ENCODE assay signal across 8 cellular contexts in genomic region chr2:135741395-135742306, GRCh38.
A peak's percentile ranks its signal among the peaks of the same experiment; 100 is the strongest.
DNase-seq lines count a peak whose midpoint lies in the region; ATAC-seq, FAIRE-seq and TF ChIP-seq lines count a peak whose summit lies in the region.

UBXN4 (plus strand) TSS chr2:135741855; CDS start chr2:135741930, 75 bp downstream.

- H3K4me3 ChIP-seq in AG09309 (ENCODE audit: control insufficient read depth, low read depth, low read length): peak within 1 kb of the TSS; percentile 96

- peak; percentile 95 for DNase-seq in AG09309 (ENCODE audit: low read depth)
- DNase-seq in NCI-H345 treated with DMSO at 0.1 percent for 48 hours (lab: John Stamatoyannopoulos, UW; ENCODE audit: unreplicated experiment): peak; percentile 93
- peak; percentile 93 for DNase-seq in activated CD4-positive, CD25-positive, alpha-beta regulatory T cell treated with anti-CD3 and anti-CD28 coated beads, Interleukin-2, amount 50 U/mL, for 16 hours (ENCODE audit: low read depth, low spot score)
- DNase-seq in cerebellar cortex (ENCODE audit: low spot score): peak; percentile 99
- DNase-seq in stimulated activated CD4-positive, alpha-beta T cell treated with anti-CD3 and anti-CD28 coated beads, Interleukin-12 subunit alpha, Interleukin-12 subunit beta, amount 100 ng/mL, for 48 hours (ENCODE audit: low read depth in 2 of 3, low spot score in 1 of 3): peak; percentile 91 to 96 (median 93)

- peak; percentile 90 for ATAC-seq in HG03280 (IDR thresholded peaks at IDR 0.05; ENCODE audit: unreplicated experiment)

- TF ChIP-seq CTCF in AG09309 (IDR thresholded peaks at IDR 0.05; ENCODE audit: control insufficient read depth, insufficient read depth, low read depth, low read length, missing control alignments): peak; percentile 48

- peak; percentile 70 for FAIRE-seq in islet of Langerhans (lab: Jason Lieb, UNC)

- in situ Hi-C loops in GM18951 (cut with MboI; ENCODE audit: low sequenced_read_pairs, unreplicated experiment): no loop called here

- peak; percentile 89 for TF ChIP-seq POLR2A in GM18951 (IDR thresholded peaks at IDR 0.05; ENCODE audit: extremely low read depth, insufficient read depth, insufficient read length)

Comparison
In these comparisons a context has a peak if more than half of its experiments do, and no peak if none do; other contexts are left out.
1. Peak in every context shown above with its lines: DNase-seq, ATAC-seq and H3K4me3 ChIP-seq.